Comparison of ENCODE assay signal across 8 cellular contexts in genomic region chr15:90531147-90531546, GRCh38. TPM values are rescaled to one million over a fixed set of nuclear protein-coding genes. Genes with fewer than 3 reads are reported as not detected.
DNase-seq lines count a peak whose midpoint lies in the region; ATAC-seq, FAIRE-seq and TF ChIP-seq lines count a peak whose summit lies in the region.

No MANE protein-coding gene starts in this region.

- no peak overlapping the region for H3K27ac ChIP-seq in GM12878 (ENCODE audit: control insufficient read depth, insufficient read depth)
- no peak overlapping the region for H3K27ac ChIP-seq in mesendoderm (ENCODE audit: low read depth, low read length)

- no peaks in the 10 kb centered on the region for H3K9me3 Mint-ChIP-seq in stimulated activated naive CD8-positive, alpha-beta T cell treated with anti-CD3 and anti-CD28 coated beads, Interleukin-15, Interleukin-2, amounts not matched to agents 100 ng/mL and 50 ng/mL, for 24 hours

- H3K56ac ChIP-seq in mesendoderm (ENCODE audit: low read length): no peak overlapping the region

- TF ChIP-seq EP300 in GM12878 (IDR thresholded peaks at IDR 0.05; ENCODE audit: borderline replicate concordance in 1 of 2, control insufficient read depth in 1 of 2, low read depth in 2 of 2, low read length in 2 of 2): no peak

- POLR2A ChIA-PET in GM12878 (lab: Charles Lee): interaction anchor here (0.5 to 2.1 kb wide), 14 partner anchors 9 to 492 kb away, joined by 3 to 12 read pairs (median 4); no protein-coding TSS in a partner anchor

- H3K79me2 ChIP-seq in GM12878 (ENCODE audit: control insufficient read depth, insufficient read depth, low read length) (peaks cover 56% of the 10 kb centered on the region), mesendoderm (ENCODE audit: control insufficient read depth, insufficient read depth, low read length) (no peaks in the 10 kb centered on the region)

- TF ChIP-seq CTCF in GM12878 (IDR thresholded peaks at IDR 0.05 in 2 of 3, conservative IDR thresholded peaks at IDR 0.05 in 1 of 3; ENCODE audit: control insufficient read depth in 2 of 3, extremely low read depth in 1 of 3, insufficient read depth in 1 of 3, low read depth in 3 of 3, low read length in 3 of 3): no peak

- SMC1A ChIA-PET in GM12878 (lab: Charles Lee; ENCODE audit: uncharacterized antibody, unreplicated experiment): interaction anchor here (0.5 to 1.9 kb wide), 14 partner anchors 9 to 415 kb away, joined by 3 to 10 read pairs (median 6); no protein-coding TSS in a partner anchor

- H3K4me1 ChIP-seq in GM12878 (ENCODE audit: control insufficient read depth, insufficient read depth, low read length) (peaks cover 4% of the 10 kb centered on the region; the same call in 1 of the 2 replicates), mononuclear cell (ENCODE audit: insufficient read depth, low read length) (peaks cover 33% of the 10 kb centered on the region), mesendoderm (ENCODE audit: control insufficient read depth, low read depth, low read length) (no peaks in the 10 kb centered on the region)

- peaks cover 55% of the 10 kb centered on the region for H3K4me1 Mint-ChIP-seq in stimulated activated naive CD8-positive, alpha-beta T cell treated with anti-CD3 and anti-CD28 coated beads, Interleukin-15, Interleukin-2, amounts not matched to agents 100 ng/mL and 50 ng/mL, for 24 hours (ENCODE audit: low read depth)

- H3K27me3 ChIP-seq in GM12878 (replicated peaks in 1 of 2; ENCODE audit: control insufficient read depth in 2 of 2, insufficient read depth in 2 of 2, low read length in 1 of 2) (no peaks in the 10 kb centered on the region), mononuclear cell (ENCODE audit: insufficient read depth, low read length) (no peaks in the 10 kb centered on the region), mesendoderm (ENCODE audit: insufficient read depth, low read length, poor library complexity) (peaks cover 8% of the 10 kb centered on the region)

- intact Hi-C loops in GM12878 (cut with micrococcal nuclease; ENCODE audit: unreplicated experiment): loop anchor here (5.0 kb wide), 1 partner anchor 66 kb away; no protein-coding TSS in a partner anchor

- peak overlapping the region; percentile 97 for H3K4me3 Mint-ChIP-seq in stimulated activated naive CD8-positive, alpha-beta T cell treated with anti-CD3 and anti-CD28 coated beads, Interleukin-15, Interleukin-2, amounts not matched to agents 100 ng/mL and 50 ng/mL, for 24 hours

- peak overlapping the region; percentile 71; the same call in 1 of the 2 replicates for H3K4me3 ChIP-seq in GM12878
- peak overlapping the region; percentile 55 for H3K4me3 ChIP-seq in mononuclear cell (ENCODE audit: low read length)
- H3K4me3 ChIP-seq in mesendoderm (ENCODE audit: low read length): no peak overlapping the region

- TF ChIP-seq POLR2A in GM12878 (IDR thresholded peaks at IDR 0.05; ENCODE audit: low read depth, low read length): no peak

- no peak overlapping the region for H2BK15ac ChIP-seq in mesendoderm (replicated peaks; ENCODE audit: low read depth)

- peak overlapping the region; percentile 89 for H3K4me2 ChIP-seq in GM12878 (ENCODE audit: control insufficient read depth, insufficient read depth)
- H3K4me2 ChIP-seq in mesendoderm (ENCODE audit: low read length): no peak overlapping the region

- no peaks in the 10 kb centered on the region for H3K36me3 Mint-ChIP-seq in stimulated activated naive CD8-positive, alpha-beta T cell treated with anti-CD3 and anti-CD28 coated beads, Interleukin-15, Interleukin-2, amounts not matched to agents 100 ng/mL and 50 ng/mL, for 24 hours (ENCODE audit: low read depth)

- H3K9ac ChIP-seq in GM12878 (ENCODE audit: control insufficient read depth, insufficient read depth, low read length) (peak overlapping the region; percentile 25), mesendoderm (ENCODE audit: low read length) (no peak overlapping the region)

- no peaks in the 10 kb centered on the region for H3K9me3 ChIP-seq in GM12878 (replicated peaks; ENCODE audit: control insufficient read depth, insufficient read depth, low read length)
- no peaks in the 10 kb centered on the region for H3K9me3 ChIP-seq in mononuclear cell (ENCODE audit: low read depth, low read length)

- RAD21 ChIA-PET in GM12878 (lab: Charles Lee; ENCODE audit: unreplicated experiment): interaction anchor here (0.7 to 2.4 kb wide), 7 partner anchors 11 to 212 kb away, joined by 3 to 12 read pairs (median 4); no protein-coding TSS in a partner anchor

- peak overlapping the region; percentile 86 for H3K27ac Mint-ChIP-seq in stimulated activated naive CD8-positive, alpha-beta T cell treated with anti-CD3 and anti-CD28 coated beads, Interleukin-15, Interleukin-2, amounts not matched to agents 100 ng/mL and 50 ng/mL, for 24 hours

- no peak overlapping the region for H2BK5ac ChIP-seq in mesendoderm (ENCODE audit: low read length)

- no peak overlapping the region for H3K18ac ChIP-seq in mesendoderm (ENCODE audit: low read length)

- no peak overlapping the region for H2AK5ac ChIP-seq in mesendoderm (ENCODE audit: low read length)

- no TSS peak for BruUV-seq in GM12878 (replicated peaks; lab: Mats Ljungman, UMichigan)

- no peak overlapping the region for H4K8ac ChIP-seq in mesendoderm (ENCODE audit: low read depth, low read length)

- H2AFZ ChIP-seq in GM12878 (ENCODE audit: control insufficient read depth, low read depth, low read length): no peak overlapping the region

- in situ Hi-C loops in GM12878 (cut with MboI): no loop called here

- no peaks in the 10 kb centered on the region for H4K20me1 ChIP-seq in GM12878 (ENCODE audit: control insufficient read depth, insufficient read depth)

- no peak for ATAC-seq in stimulated activated naive CD8-positive, alpha-beta T cell treated with anti-CD3 and anti-CD28 coated beads, Interleukin-15, Interleukin-2, amounts not matched to agents 100 U/mL and 50 U/mL, for 24 hours
- ATAC-seq in GM12878: no peak
- no peak for ATAC-seq in GM18909 (IDR thresholded peaks at IDR 0.05; ENCODE audit: poor library complexity, unreplicated experiment)

- H3K4ac ChIP-seq in mesendoderm (ENCODE audit: low read depth, low read length): no peak overlapping the region

- no peak overlapping the region for H3K23ac ChIP-seq in mesendoderm (ENCODE audit: low read length)

- CTCF ChIA-PET in GM12878 (lab: Yijun Ruan, JAX): interaction anchor here (0.5 to 2.5 kb wide), 15 partner anchors 8 to 230 kb away, joined by 3 to 13 read pairs (median 4); partner anchors contain the start of gene ZNF774

- no peak overlapping the region for H2BK120ac ChIP-seq in mesendoderm (ENCODE audit: low read depth, low read length)

- WGBS in GM12878 (ENCODE audit: insufficient coverage, insufficient replicate concordance, low lambda C conversion rate, missing lambda C conversion rate): 11% methylated on average over 4 of the region's 4 CpGs
- no CpG with 5 or more reads among the region's 4 CpGs for WGBS in mesendoderm (ENCODE audit: extremely low coverage, insufficient coverage, low lambda C conversion rate)

- no peak for DNase-seq in stimulated activated naive CD8-positive, alpha-beta T cell treated with anti-CD3 and anti-CD28 coated beads, Interleukin-15, Interleukin-2, amounts not matched to agents 100 U/mL and 50 U/mL, for 24 hours
- no peak for DNase-seq in GM12878 (ENCODE audit: low read depth, low spot score)
- DNase-seq in mesendoderm: no peak
- DNase-seq in NCI-H1436 treated with DMSO at 0.1 percent for 48 hours (lab: John Stamatoyannopoulos, UW): no peak
- no peak for DNase-seq in NCI-H2171 (lab: John Stamatoyannopoulos, UW)

- no peaks in the 10 kb centered on the region for H3K27me3 Mint-ChIP-seq in stimulated activated naive CD8-positive, alpha-beta T cell treated with anti-CD3 and anti-CD28 coated beads, Interleukin-15, Interleukin-2, amounts not matched to agents 100 ng/mL and 50 ng/mL, for 24 hours

- FAIRE-seq in GM12878 (lab: Jason Lieb, UNC): no peak

- H4K5ac ChIP-seq in mesendoderm (ENCODE audit: low read length): no peak overlapping the region

- H3K79me1 ChIP-seq in mesendoderm (ENCODE audit: low read length): no peaks in the 10 kb centered on the region

- H3K36me3 ChIP-seq in GM12878 (ENCODE audit: control insufficient read depth in 2 of 2, insufficient read depth in 2 of 2, low read length in 1 of 2) (no peaks in the 10 kb centered on the region), mesendoderm (ENCODE audit: control insufficient read depth, insufficient read depth, low read length) (no peaks in the 10 kb centered on the region)

- TF ChIP-seq RAD21 in GM12878 (IDR thresholded peaks at IDR 0.05; ENCODE audit: insufficient read depth, low read depth, low read length): no peak

TF ChIP-seq in GM12878, 131 proteins besides CTCF, POLR2A, EP300 and RAD21 (continues in another document):
- no peak for TF ChIP-seq ATF7 (IDR thresholded peaks at IDR 0.05; ENCODE audit: low read depth)
- no peak for TF ChIP-seq SRF (IDR thresholded peaks at IDR 0.05; ENCODE audit: low read depth in 2 of 2, low read length in 2 of 2)

RNA-seq across cellular contexts. Expression of gene CRTC3, which starts 1.4 kb away (rescaled TPM):
- 78.6 and 83.0 TPM in 2 replicates for total RNA-seq in GM12878 (2013; cell fraction: nucleolus; rRNA removed)
- total RNA-seq in GM12878 (2014; rRNA removed): 16.9 and 17.0 TPM in 2 replicates
- 20.3 and 23.4 TPM in 2 replicates for total RNA-seq in GM12878 (2014; rRNA removed; fragmentation: Illumina TruSeq; extraction: Trizol)
- total RNA-seq in GM12878 (2021): 34.4 and 36.9 TPM in 2 replicates
- polyA plus RNA-seq in GM12878 (2011; ENCODE audit: low read depth): 11.6 TPM
- 12.6 and 19.0 TPM in 2 replicates for polyA plus RNA-seq in GM12878 (2011; rRNA removed)
- 11.7 and 12.2 TPM in 2 replicates for polyA plus RNA-seq in GM12878 (2011; cell fraction: cytosol; rRNA removed)
- polyA plus RNA-seq in GM12878 (2011; cell fraction: nucleus; rRNA removed): 19.8 and 26.1 TPM in 2 replicates
- 16.7 and 18.2 TPM in 2 replicates for polyA plus RNA-seq in GM12878 (2012)
- 22.6 and 26.0 TPM in 2 replicates for polyA plus RNA-seq in GM12878 (2014; fragmentation: Illumina TruSeq; extraction: Trizol)
- polyA plus RNA-seq in GM12878 (2014; fragmentation: Nextera tagmentation; extraction: Ambion mirVana): 1 to 10 TPM; 3.5 to 4.2 TPM
- 22.2 and 22.9 TPM in 2 replicates for polyA plus RNA-seq in GM12878 (2014; rRNA removed)
- 10 to 100 TPM; 18.3 to 18.9 TPM for polyA plus RNA-seq in GM12878 (2016; fragmentation: Nextera tagmentation; extraction: Ambion mirVana)
- polyA minus RNA-seq in GM12878 (2011; rRNA and poly(A)+ RNA removed): 21.0 and 23.6 TPM in 2 replicates
- 8.0 and 9.4 TPM in 2 replicates for polyA minus RNA-seq in GM12878 (2011; cell fraction: cytosol; rRNA and poly(A)+ RNA removed)
- 14.0 and 24.2 TPM in 2 replicates for polyA minus RNA-seq in GM12878 (2011; cell fraction: nucleus; rRNA and poly(A)+ RNA removed)
- 58.2 TPM for total RNA-seq in mononuclear cell
- 2.7 TPM for polyA plus RNA-seq in mesendoderm (2013, experiment 1 of 2)
- polyA plus RNA-seq in mesendoderm (2013, experiment 2 of 2): 2.3 TPM
